In the genomic region with DNA sequence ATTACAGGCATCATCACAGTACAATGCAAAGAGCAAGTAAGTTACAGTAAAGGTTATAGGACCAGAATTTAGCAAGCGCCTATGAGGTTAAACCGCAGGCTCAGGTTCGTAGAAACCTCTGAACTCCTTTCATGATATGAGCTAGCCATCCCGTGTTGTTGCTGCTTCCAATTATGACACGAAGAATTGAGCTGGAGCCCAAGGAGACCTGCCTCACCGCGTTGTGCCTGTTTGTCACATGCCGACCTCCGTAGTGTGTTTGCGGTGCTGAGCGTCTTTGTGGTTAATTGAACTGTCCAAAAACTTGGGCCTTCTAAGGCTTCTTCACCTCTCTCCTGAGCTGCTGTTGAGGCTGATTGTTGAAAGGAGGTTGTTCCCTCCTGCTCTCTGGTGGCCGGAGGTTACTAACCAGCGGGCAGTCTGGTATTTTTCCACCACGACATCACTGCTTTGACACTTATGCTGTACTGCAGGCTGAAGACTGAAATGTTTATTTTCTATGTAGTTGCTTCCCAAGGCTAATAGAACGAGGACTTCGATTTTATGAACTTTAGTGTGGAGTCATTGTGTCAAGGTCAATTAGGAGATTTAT, we compare ENCODE assay signal across 8 cellular contexts.
A peak's percentile ranks its signal among the peaks of the same experiment; 100 is the strongest.
DNase-seq lines count a peak whose midpoint lies in the region; ATAC-seq and TF ChIP-seq lines count a peak whose summit lies in the region.

No MANE protein-coding gene starts in this region.

- no peak overlapping the region for H2AFZ ChIP-seq in MM.1S (ENCODE audit: low read length)

- H3K4me3 Mint-ChIP-seq in CD8-positive, alpha-beta T cell, result no peak overlapping the region
- H3K4me3 Mint-ChIP-seq in activated T-cell treated with anti-CD3 and anti-CD28 coated beads, Interleukin-2, amount 50 U/mL, for 24 hours, result no peak overlapping the region

- TF ChIP-seq CTCF in BE2C (IDR thresholded peaks at IDR 0.05; ENCODE audit: low read depth, low read length), result peak; percentile 21; the same call in 1 of the 2 replicates
- TF ChIP-seq CTCF in MM.1S (IDR thresholded peaks at IDR 0.05; ENCODE audit: low read length), result peak; percentile 28
- TF ChIP-seq CTCF in dorsolateral prefrontal cortex (IDR thresholded peaks at IDR 0.05 in 54 of 56, conservative IDR thresholded peaks at IDR 0.05 in 2 of 56; ENCODE audit: low read depth in 1 of 56, partially characterized antibody in 56 of 56), result peak in 50 of 56 donors; percentile 16 to 70 (median 49)
- TF ChIP-seq CTCF in CD8-positive, alpha-beta T cell (IDR thresholded peaks at IDR 0.05), result no peak

- H3K9ac ChIP-seq in MM.1S (ENCODE audit: low read length), result peak overlapping the region; percentile 66

- intact Hi-C loops in dorsolateral prefrontal cortex (cut with DNase I), result loop anchor here in 1 of 2 donors (2.0 kb wide), 1 partner anchor 114 kb away; no protein-coding TSS in a partner anchor
- intact Hi-C loops in CD8-positive, alpha-beta T cell (cut with DNase I, micrococcal nuclease), result no loop called here

- H3K9me3 ChIP-seq in BE2C (no peaks in the 10 kb centered on the region), MM.1S (replicated peaks; ENCODE audit: insufficient read depth, low read length) (no peaks in the 10 kb centered on the region), muscle layer of duodenum (ENCODE audit: control insufficient read depth in 1 of 2, low read length in 2 of 2) (no peaks in the 10 kb centered on the region)
- no peaks in the 10 kb centered on the region for H3K9me3 ChIP-seq in CD8-positive, alpha-beta T cell (ENCODE audit: low read length)

- peaks cover 70% of the 10 kb centered on the region for H3K79me2 ChIP-seq in MM.1S (ENCODE audit: low read length)

- H3K27me3 ChIP-seq in BE2C (no peaks in the 10 kb centered on the region), MM.1S (replicated peaks; ENCODE audit: insufficient read depth, low read length) (no peaks in the 10 kb centered on the region), dorsolateral prefrontal cortex (no peaks in the 10 kb centered on the region), muscle layer of duodenum (ENCODE audit: low read depth, low read length) (no peaks in the 10 kb centered on the region)
- H3K27me3 ChIP-seq in CD8-positive, alpha-beta T cell (ENCODE audit: insufficient read depth, low read length), result no peaks in the 10 kb centered on the region

- POLR2A ChIA-PET in CD8-positive, alpha-beta T cell (lab: Charles Lee), result no interaction called here

- no peak overlapping the region for H3K4me3 ChIP-seq in BE2C (ENCODE audit: low read depth, low read length)
- H3K4me3 ChIP-seq in MM.1S (ENCODE audit: low read length), result no peak overlapping the region
- H3K4me3 ChIP-seq in dorsolateral prefrontal cortex, result peak overlapping the region in 6 of 59 donors; percentile 12 to 25 (median 18)
- H3K4me3 ChIP-seq in muscle layer of duodenum (ENCODE audit: low read depth in 1 of 2, low read length in 2 of 2), result no peak overlapping the region
- H3K4me3 ChIP-seq in CD8-positive, alpha-beta T cell (ENCODE audit: low read depth, low read length), result no peak overlapping the region

- no peak overlapping the region for H3K27ac Mint-ChIP-seq in CD8-positive, alpha-beta T cell
- H3K27ac Mint-ChIP-seq in activated T-cell treated with anti-CD3 and anti-CD28 coated beads, Interleukin-2, amount 50 U/mL, for 24 hours, result no peak overlapping the region

- H3K36me3 ChIP-seq in BE2C (peaks cover 65% of the 10 kb centered on the region), MM.1S (replicated peaks; ENCODE audit: insufficient read depth, low read length) (peaks cover 47% of the 10 kb centered on the region), muscle layer of duodenum (ENCODE audit: control insufficient read depth in 1 of 2, insufficient read depth in 2 of 2, low read length in 2 of 2) (peaks cover 76 to 89% of the 10 kb centered on the region in 2 donors)
- peaks cover 39% of the 10 kb centered on the region for H3K36me3 ChIP-seq in CD8-positive, alpha-beta T cell (ENCODE audit: insufficient read depth, low read length)

- H3K36me3 Mint-ChIP-seq in CD8-positive, alpha-beta T cell, result peaks cover 94% of the 10 kb centered on the region
- peaks cover 96% of the 10 kb centered on the region for H3K36me3 Mint-ChIP-seq in activated T-cell treated with anti-CD3 and anti-CD28 coated beads, Interleukin-2, amount 50 U/mL, for 24 hours (ENCODE audit: low read depth)

- H3K4me1 Mint-ChIP-seq in CD8-positive, alpha-beta T cell (ENCODE audit: low read depth), result no peaks in the 10 kb centered on the region
- no peaks in the 10 kb centered on the region for H3K4me1 Mint-ChIP-seq in activated T-cell treated with anti-CD3 and anti-CD28 coated beads, Interleukin-2, amount 50 U/mL, for 24 hours (ENCODE audit: low read depth)

- no peaks in the 10 kb centered on the region for H3K9me3 Mint-ChIP-seq in CD8-positive, alpha-beta T cell
- H3K9me3 Mint-ChIP-seq in activated T-cell treated with anti-CD3 and anti-CD28 coated beads, Interleukin-2, amount 50 U/mL, for 24 hours, result no peaks in the 10 kb centered on the region

- H3K4me2 ChIP-seq in MM.1S (ENCODE audit: low read depth, low read length), result peak overlapping the region; percentile 41

- H3K4me1 ChIP-seq in BE2C (peaks cover 12% of the 10 kb centered on the region), MM.1S (ENCODE audit: low read length) (peaks cover 83% of the 10 kb centered on the region), muscle layer of duodenum (ENCODE audit: control insufficient read depth in 1 of 2, insufficient read depth in 2 of 2, low read length in 2 of 2) (peaks cover 0 to 21% of the 10 kb centered on the region in 2 donors)
- H3K4me1 ChIP-seq in CD8-positive, alpha-beta T cell (ENCODE audit: insufficient read depth, low read length), result no peaks in the 10 kb centered on the region

- no peaks in the 10 kb centered on the region for H4K20me1 ChIP-seq in MM.1S (ENCODE audit: insufficient read depth, low read length)

- CTCF ChIA-PET in CD8-positive, alpha-beta T cell (lab: Charles Lee), result interaction anchor here (1.0 kb wide), 1 partner anchor 8 kb away, joined by 3 read pairs; no protein-coding TSS in a partner anchor

- peaks cover 88% of the 10 kb centered on the region for H3F3A ChIP-seq in MM.1S (ENCODE audit: insufficient read depth, low read length)

- ATAC-seq in GM18502 (IDR thresholded peaks at IDR 0.05; ENCODE audit: poor library complexity, unreplicated experiment) (no peak), GM18873 (IDR thresholded peaks at IDR 0.05; ENCODE audit: low FRiP score, unreplicated experiment) (no peak)
- ATAC-seq in CD8-positive, alpha-beta T cell, result no peak

- peak overlapping the region; percentile 98 for H3K27ac ChIP-seq in MM.1S (ENCODE audit: low read length)
- peak overlapping the region; percentile 44 to 98 (median 94) for H3K27ac ChIP-seq in dorsolateral prefrontal cortex
- peak overlapping the region; percentile 22 for H3K27ac ChIP-seq in muscle layer of duodenum (ENCODE audit: low read length)
- H3K27ac ChIP-seq in CD8-positive, alpha-beta T cell (ENCODE audit: low read depth, low read length), result no peak overlapping the region

- no peaks in the 10 kb centered on the region for H3K27me3 Mint-ChIP-seq in CD8-positive, alpha-beta T cell (ENCODE audit: low read depth)
- H3K27me3 Mint-ChIP-seq in activated T-cell treated with anti-CD3 and anti-CD28 coated beads, Interleukin-2, amount 50 U/mL, for 24 hours, result no peaks in the 10 kb centered on the region

- H3K9me2 ChIP-seq in MM.1S (replicated peaks; ENCODE audit: insufficient read depth, low read length), result no peaks in the 10 kb centered on the region

- DNase-seq in BE2C, result no peak
- peak; percentile 62 for DNase-seq in MM.1S
- DNase-seq in dorsolateral prefrontal cortex, result peak in 7 of 10 donors; percentile 50 to 78 (median 60)
- DNase-seq in CD8-positive, alpha-beta T cell, result no peak
- DNase-seq in activated T-cell treated with anti-CD3 and anti-CD28 coated beads, Interleukin-2, amount 50 U/mL, for 24 hours, result no peak

Comparison
In these comparisons a context has a peak if more than half of its experiments do, and no peak if none do; other contexts are left out.
1. DNase-seq: peak in MM.1S (single experiment) and dorsolateral prefrontal cortex (7 of 10); none in BE2C (single experiment), CD8-positive, alpha-beta T cell (0 of 7) and activated T-cell treated with anti-CD3 and anti-CD28 coated beads, Interleukin-2, amount 50 U/mL, for 24 hours (single experiment).